ENCODE assay signal across 29 cellular contexts in the genomic region with DNA sequence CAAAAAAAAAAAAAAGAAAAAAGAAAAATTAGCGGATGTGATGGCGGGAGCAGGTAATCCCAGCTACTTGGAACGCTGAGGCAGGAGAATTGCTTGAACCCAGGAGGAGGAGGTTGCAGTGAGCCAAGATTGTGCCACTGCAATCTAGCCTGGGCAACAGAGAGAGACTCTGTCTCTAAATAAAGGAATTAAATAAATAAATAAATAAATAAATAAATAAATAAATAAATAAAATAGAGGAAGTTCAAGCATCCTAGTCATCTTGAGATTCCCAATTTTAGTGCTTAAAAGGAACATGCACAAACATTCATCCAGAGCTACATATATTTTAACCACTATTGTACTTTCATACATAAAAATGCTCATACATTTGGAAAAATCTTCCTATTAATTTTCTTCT.
"Had no signal": no experiment of that assay in that cellular context is flagged by ENCODE, and none has a peak within 500 bp of the region (broad histone marks: within the 10 kb centered on the region; RNA-seq: fewer than 3 reads in every experiment).

No MANE protein-coding gene starts in this region.

- H3K4me3 ChIP-seq: colonic mucosa, coronary artery, dorsolateral prefrontal cortex, esophagus muscularis mucosa, esophagus squamous epithelium, gastrocnemius medialis, gastroesophageal sphincter, heart left ventricle, heart right ventricle, hepatocyte had no signal

- ATAC-seq: effector memory CD8-positive, alpha-beta T cell; esophagus mucosa; foreskin keratinocyte; gastrocnemius medialis; gastroesophageal sphincter; heart left ventricle; heart right ventricle had no signal

- H3K36me3 ChIP-seq: colonic mucosa, esophagus muscularis mucosa, esophagus squamous epithelium, gastrocnemius medialis, gastroesophageal sphincter, heart left ventricle, heart right ventricle had no signal

- DNase-seq: colonic mucosa; cortex of kidney; dermis blood vessel endothelial cell; dorsolateral prefrontal cortex; effector CD4-positive, alpha-beta T cell; effector CD8-positive, alpha-beta T cell; effector memory CD4-positive, alpha-beta T cell; effector memory CD8-positive, alpha-beta T cell; endodermal cell; erythroblast; esophagus squamous epithelium; foreskin fibroblast; foreskin keratinocyte; foreskin melanocyte; gastrocnemius medialis; glutamatergic neuron; head of caudate nucleus; heart left ventricle; heart right ventricle had no signal

- H3K4me2 ChIP-seq: hepatocyte had no signal

- H3K4me1 ChIP-seq: colonic mucosa, esophagus muscularis mucosa, esophagus squamous epithelium, foreskin keratinocyte, gastrocnemius medialis, gastroesophageal sphincter, heart left ventricle, heart right ventricle had no signal

- FAIRE-seq: colon, endometrium, endothelial cell of umbilical vein, frontal cortex had no signal

- H3K27me3 ChIP-seq: colonic mucosa, dorsolateral prefrontal cortex, esophagus muscularis mucosa, esophagus squamous epithelium, foreskin keratinocyte, gastrocnemius medialis, gastroesophageal sphincter, heart left ventricle, heart right ventricle, hepatocyte had no signal

- H3K27ac ChIP-seq: colonic mucosa, coronary artery, dorsolateral prefrontal cortex, epithelial cell of prostate, esophagus muscularis mucosa, esophagus squamous epithelium, foreskin keratinocyte, gastrocnemius medialis, gastroesophageal sphincter, heart left ventricle, heart right ventricle, hepatocyte had no signal

- H3K9me3 ChIP-seq: colonic mucosa, esophagus muscularis mucosa, esophagus squamous epithelium, gastrocnemius medialis, gastroesophageal sphincter, heart left ventricle had no signal
